Comparison of ENCODE assay signal across 8 cellular contexts in the genomic region with DNA sequence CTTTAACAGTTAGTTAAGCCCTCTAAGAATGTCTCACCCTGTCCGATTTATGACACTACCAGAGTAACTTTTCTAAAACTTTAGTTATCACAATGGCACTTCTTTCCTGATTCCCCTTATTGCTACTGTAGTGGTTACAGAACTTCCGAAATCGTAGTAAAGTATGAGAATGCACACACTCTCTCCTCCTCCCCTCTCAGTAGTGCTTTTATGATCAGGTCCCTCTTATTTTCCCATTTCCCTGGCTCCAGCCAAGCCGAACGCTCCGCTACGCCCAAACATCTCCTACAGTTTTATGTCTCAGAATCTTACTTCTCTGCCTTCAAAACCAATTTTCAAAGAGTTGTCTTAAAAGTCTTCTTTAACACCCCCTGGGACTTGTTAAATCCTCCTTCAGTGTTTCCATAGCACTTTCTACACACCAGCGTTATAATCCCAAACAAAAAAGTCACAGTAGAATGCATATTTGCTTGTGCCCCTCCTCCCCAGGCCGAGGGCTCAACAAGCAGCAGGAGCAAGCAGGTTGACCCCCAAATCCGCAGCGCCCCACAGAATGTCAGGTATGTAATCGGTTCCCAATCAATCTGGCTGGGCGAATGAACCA. TPM values are rescaled to one million over a fixed set of nuclear protein-coding genes. Genes with fewer than 3 reads are reported as not detected.
DNase-seq lines count a peak whose midpoint lies in the region; TF ChIP-seq lines count a peak whose summit lies in the region.

No MANE protein-coding gene starts in this region.

- peak overlapping the region; percentile 83 to 93 (median 88) for H3K4me3 Mint-ChIP-seq in CD4-positive, alpha-beta memory T cell

- H3K27me3 ChIP-seq in CD4-positive, alpha-beta memory T cell (ENCODE audit: insufficient read depth, low read length), result no peaks in the 10 kb centered on the region
- no peaks in the 10 kb centered on the region for H3K27me3 ChIP-seq in HUES6 (ENCODE audit: control insufficient read depth, insufficient read depth, low read length)
- no peaks in the 10 kb centered on the region for H3K27me3 ChIP-seq in thyroid gland

- peak overlapping the region; percentile 63 for H3K9ac ChIP-seq in HUES6 (ENCODE audit: low read length)

- WGBS in thyroid gland, 2 donors, result 4% methylated on average over 13 of the region's 13 CpGs

- peak overlapping the region; percentile 12 to 85 (median 53) for H3K27ac Mint-ChIP-seq in CD4-positive, alpha-beta memory T cell

- H3K9me3 Mint-ChIP-seq in CD4-positive, alpha-beta memory T cell, result no peaks in the 10 kb centered on the region

- H3K4me1 ChIP-seq in CD4-positive, alpha-beta memory T cell (ENCODE audit: insufficient read depth, low read length), result peaks cover 18% of the 10 kb centered on the region
- H3K4me1 ChIP-seq in HUES6 (ENCODE audit: control insufficient read depth, insufficient read depth, low read length) (peaks cover 21% of the 10 kb centered on the region), thyroid gland (peaks cover 11 to 12% of the 10 kb centered on the region in 2 donors)

- H3K27me3 Mint-ChIP-seq in CD4-positive, alpha-beta memory T cell, result no peaks in the 10 kb centered on the region

- peak overlapping the region; percentile 54 for H3K27ac ChIP-seq in CD4-positive, alpha-beta memory T cell (ENCODE audit: low read depth, low read length)
- H3K27ac ChIP-seq in HUES6 (ENCODE audit: low read depth, low read length), result no peak overlapping the region
- peak overlapping the region in 2 of 3 donors; percentile 31 to 48 for H3K27ac ChIP-seq in thyroid gland

- peaks cover 6% of the 10 kb centered on the region for H3K36me3 ChIP-seq in CD4-positive, alpha-beta memory T cell (ENCODE audit: insufficient read depth, low read length)
- H3K36me3 ChIP-seq in HUES6 (ENCODE audit: control insufficient read depth, insufficient read depth, low read length) (peaks cover 4% of the 10 kb centered on the region), thyroid gland (no peaks in the 10 kb centered on the region)

- peaks cover 24 to 33% (median 26%) of the 10 kb centered on the region in 4 donors for H3K4me1 Mint-ChIP-seq in CD4-positive, alpha-beta memory T cell

- POLR2A ChIA-PET in CD4-positive, alpha-beta memory T cell (lab: Charles Lee; ENCODE audit: partially characterized antibody), result interaction anchor here (0.7 to 2.1 kb wide), 5 partner anchors 20 to 268 kb away, joined by 3 to 8 read pairs (median 3); a partner anchor contains a TSS
- POLR2A ChIA-PET in GM10248 (lab: Yijun Ruan, JAX), result no interaction called here

- no peaks in the 10 kb centered on the region for H3K9me3 ChIP-seq in CD4-positive, alpha-beta memory T cell (ENCODE audit: control insufficient read depth in 1 of 2, low read length in 2 of 2)
- H3K9me3 ChIP-seq in HUES6 (ENCODE audit: control insufficient read depth, insufficient read depth, low read depth, low read length) (no peaks in the 10 kb centered on the region), thyroid gland (no peaks in the 10 kb centered on the region)

- H3K4me3 ChIP-seq in CD4-positive, alpha-beta memory T cell (ENCODE audit: low read length in 2 of 2), result peak overlapping the region; percentile 83 to 89
- H3K4me3 ChIP-seq in HUES6 (ENCODE audit: low read depth, low read length), result peak overlapping the region; percentile 83
- H3K4me3 ChIP-seq in thyroid gland (replicated peaks in 1 of 3), result peak overlapping the region; percentile 13 to 75 (median 56)

- intact Hi-C loops in CD4-positive, alpha-beta memory T cell (cut with micrococcal nuclease), result loop anchor here (1.0 to 5.0 kb wide), 2 partner anchors 144 to 1275 kb away; a partner anchor contains a TSS
- intact Hi-C loops in thyroid gland (cut with DNase I), result loop anchor here (5.0 kb wide), 1 partner anchor 135 kb away; a partner anchor contains a TSS

- TF ChIP-seq CTCF in GM20000 (IDR thresholded peaks at IDR 0.05; ENCODE audit: extremely low read depth, missing control alignments), result no peak
- TF ChIP-seq CTCF in thyroid gland (IDR thresholded peaks at IDR 0.05), result no peak
- no peak for TF ChIP-seq CTCF in GM10248 (IDR thresholded peaks at IDR 0.05; ENCODE audit: control extremely low read depth, extremely low read depth, low read depth, missing control alignments)

- peaks cover 5 to 10% of the 10 kb centered on the region in 2 donors for H3K36me3 Mint-ChIP-seq in CD4-positive, alpha-beta memory T cell

- DNase-seq in CD4-positive, alpha-beta memory T cell, result no peak
- DNase-seq in GM20000 (ENCODE audit: low spot score), result peak; percentile 29
- DNase-seq in astrocyte of the hippocampus (ENCODE audit: low read depth, low spot score), result peak; percentile 15
- DNase-seq in left kidney (ENCODE audit: low read depth, low spot score), result peak; percentile 17
- no peak for DNase-seq in thyroid gland
- DNase-seq in NCI-H1092 treated with DMSO at 0.1 percent for 48 hours (lab: John Stamatoyannopoulos, UW), result no peak
- DNase-seq in GM10248 (ENCODE audit: extremely low spot score), result no peak

- no peak for TF ChIP-seq POLR2A in thyroid gland (IDR thresholded peaks at IDR 0.05)

- CTCF ChIA-PET in CD4-positive, alpha-beta memory T cell (lab: Charles Lee; ENCODE audit: partially characterized antibody), result interaction anchor here (1.1 kb wide), 1 partner anchor 144 kb away, joined by 5 read pairs; no protein-coding TSS in a partner anchor
- CTCF ChIA-PET in GM10248 (lab: Yijun Ruan, JAX), result interaction anchor here (2.8 kb wide), 1 partner anchor 144 kb away, joined by 14 read pairs; a partner anchor contains a TSS

RNA-seq across cellular contexts. Expression of a gene that starts 0.7 kb away (rescaled TPM):
- 10 to 100 TPM; 14.4 to 15.0 TPM for total RNA-seq in CD4-positive, alpha-beta memory T cell
- 10 to 100 TPM; 41.9 to 49.5 TPM for polyA plus RNA-seq in CD4-positive, alpha-beta memory T cell
- 10 to 100 TPM; 16.2 to 26.5 (median 24.4) TPM for total RNA-seq in thyroid gland

Comparison
In these comparisons a context has a peak if more than half of its experiments do, and no peak if none do; other contexts are left out.
1. DNase-seq: peak in GM20000 (single experiment), astrocyte of the hippocampus (single experiment) and left kidney (single experiment); none in CD4-positive, alpha-beta memory T cell (0 of 5), thyroid gland (0 of 2), NCI-H1092 treated with DMSO at 0.1 percent for 48 hours (single experiment) and GM10248 (single experiment).
2. Peak in every context shown above with its lines, with median percentiles within 50 percentile points of each other: H3K4me3 ChIP-seq.